Comparison of ENCODE assay signal across 9 cellular contexts in the genomic region with DNA sequence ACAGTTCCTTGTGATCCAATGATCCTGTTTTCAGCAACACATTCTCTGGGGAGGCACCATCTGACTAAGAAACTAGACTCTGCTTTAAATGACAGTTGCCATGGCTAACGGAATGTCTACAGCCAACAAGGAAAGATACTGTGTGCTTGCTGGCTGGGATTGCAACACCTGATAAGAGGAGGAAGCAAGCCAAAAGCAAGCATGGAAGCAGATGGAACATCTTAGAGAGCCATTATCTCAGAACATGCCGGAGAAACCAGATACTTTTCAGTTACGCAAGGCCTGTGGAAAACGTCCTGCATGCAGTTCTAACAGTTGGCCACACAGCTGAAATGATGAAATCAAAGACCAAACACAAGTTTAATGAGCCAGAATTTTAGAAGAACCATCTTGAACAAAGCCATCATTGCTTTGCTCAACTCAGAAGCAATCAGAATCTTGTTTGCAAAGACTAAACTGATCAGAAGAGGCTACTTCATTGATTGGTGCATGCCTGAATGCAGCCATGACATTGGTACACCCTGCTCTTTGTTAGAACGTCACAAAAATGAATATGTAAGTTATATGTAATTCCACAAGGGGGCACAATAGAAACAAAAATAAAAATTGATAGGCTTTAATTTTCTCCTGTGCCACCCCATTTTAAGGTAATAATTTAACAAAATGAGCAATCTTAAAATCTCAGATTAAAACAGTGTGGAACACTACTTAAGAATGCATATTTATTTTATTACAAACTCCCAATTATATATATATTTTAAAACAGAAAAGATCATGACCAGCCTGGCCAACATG. TPM values are rescaled to one million over a fixed set of nuclear protein-coding genes. Genes with fewer than 3 reads are reported as not detected.
DNase-seq lines count a peak whose midpoint lies in the region; ATAC-seq and TF ChIP-seq lines count a peak whose summit lies in the region.
"Had no signal": no experiment of that assay in that cellular context is flagged by ENCODE, and none has a peak within 500 bp of the region (broad histone marks: within the 10 kb centered on the region; RNA-seq: fewer than 3 reads in every experiment).

No MANE protein-coding gene starts in this region.

- intact Hi-C loops in Right ventricle myocardium inferior (cut with DNase I) (loop anchor here (1.0 to 5.0 kb wide), 4 partner anchors 51 to 148 kb away; a partner anchor contains a TSS), cardiac septum (cut with DNase I) (loop anchor here (1.0 to 5.0 kb wide), 3 partner anchors 46 to 148 kb away; no protein-coding TSS in a partner anchor), transverse colon (cut with DNase I; ENCODE audit: low total_unique reads) (loop anchor here (5.0 kb wide), 1 partner anchor 119 kb away; no protein-coding TSS in a partner anchor)

- no peak overlapping the region for H3K4me3 ChIP-seq in transverse colon
- H3K4me3 ChIP-seq: skin epidermis had no signal

- no peak for TF ChIP-seq EP300 in transverse colon (IDR thresholded peaks at IDR 0.05; ENCODE audit: low read depth)

- peaks cover 0 to 32% (median 7%) of the 10 kb centered on the region in 4 donors for H3K4me1 ChIP-seq in transverse colon

- ATAC-seq in Right ventricle myocardium inferior (peak; percentile 95), GM21619 (IDR thresholded peaks at IDR 0.05; ENCODE audit: unreplicated experiment) (peak; percentile 71)

- no peaks in the 10 kb centered on the region for H3K27me3 ChIP-seq in transverse colon

- peak; percentile 49 to 96 (median 65) for TF ChIP-seq CTCF in transverse colon (IDR thresholded peaks at IDR 0.05)

- DNase-seq in Right ventricle myocardium inferior (ENCODE audit: missing footprints) (no peak), cardiac septum (ENCODE audit: low spot score) (no peak), Kasumi-1 (lab: John Stamatoyannopoulos, UW) (peak; percentile 81 to 84), SK-MEL-5 (ENCODE audit: low read depth, low spot score) (peak; percentile 83), lung microvascular endothelial cell (ENCODE audit: low read depth in 2 of 2) (peak; percentile 57 to 66), transverse colon (peak; percentile 28)
- peak; percentile 7 for DNase-seq in effector CD8-positive, alpha-beta T cell (lab: John Stamatoyannopoulos, UW)

- no peaks in the 10 kb centered on the region for H3K36me3 ChIP-seq in transverse colon

- in situ Hi-C loops in SK-MEL-5 (cut with HindIII; ENCODE audit: low pct_unique_long_range_greater_than_20kb, low sequenced_read_pairs): loop anchor here (25.0 kb wide), 1 partner anchor 124 kb away; a partner anchor contains a TSS
- in situ Hi-C loops in transverse colon (cut with MboI; ENCODE audit: low pct_ligation_motif_present in 1 of 4, low pct_unique_long_range_greater_than_20kb in 1 of 4, low sequenced_read_pairs in 3 of 4): loop anchor here in 3 of 4 donors (5.0 to 25.0 kb wide), 4 partner anchors 119 to 146 kb away; a partner anchor contains a TSS

- H3K27ac ChIP-seq in transverse colon: peak overlapping the region; percentile 29 to 62 (median 49)

- WGBS in transverse colon (ENCODE audit: low coverage in 1 of 2), 2 donors: 17 to 30% methylated on average over 4 to 5 of the region's 5 CpGs

- TF ChIP-seq POLR2A in transverse colon (IDR thresholded peaks at IDR 0.05): no peak

- no peaks in the 10 kb centered on the region for H3K9me3 ChIP-seq in transverse colon

RNA-seq across cellular contexts. Expression of a gene that starts 50.8 kb away (rescaled TPM):
- total RNA-seq in Right ventricle myocardium inferior (9.8 TPM), cardiac septum (14.6 TPM), lung microvascular endothelial cell (under 0.01 and 0.22 TPM in 2 replicates), transverse colon (10 to 100 TPM in 2 of 4 donors, 1 to 10 TPM in 2; 1.5 to 12.5 (median 7.5) TPM)
- 18.2 and 27.2 TPM in 2 replicates for total RNA-seq in SK-MEL-5 (2014; rRNA removed; shearing (Covaris generic))
- 20.4 and 25.8 TPM in 2 replicates for polyA plus RNA-seq in SK-MEL-5 (2015; cell fraction: cytosol; rRNA removed)
- 4.8 and 5.5 TPM in 2 replicates for polyA plus RNA-seq in SK-MEL-5 (2015; cell fraction: nucleus; rRNA removed)

RNA-seq across cellular contexts. Expression of a gene that starts 57.9 kb away (rescaled TPM):
- total RNA-seq in Right ventricle myocardium inferior (52.8 TPM), cardiac septum (46.6 TPM), lung microvascular endothelial cell (41.6 and 57.7 TPM in 2 replicates), transverse colon (10 to 100 TPM; 14.5 to 55.6 (median 36.9) TPM)
- total RNA-seq in SK-MEL-5 (2014; rRNA removed; shearing (Covaris generic)): 65.4 and 67.7 TPM in 2 replicates
- polyA plus RNA-seq in SK-MEL-5 (2015; cell fraction: cytosol; rRNA removed): 22.7 and 22.8 TPM in 2 replicates
- polyA plus RNA-seq in SK-MEL-5 (2015; cell fraction: nucleus; rRNA removed): 39.1 and 42.7 TPM in 2 replicates

Comparison
In these comparisons a context has a peak if more than half of its experiments do, and no peak if none do; other contexts are left out.
1. DNase-seq: peak in Kasumi-1 (2 of 2), SK-MEL-5 (single experiment), effector CD8-positive, alpha-beta T cell (single experiment), lung microvascular endothelial cell (2 of 2) and transverse colon (single experiment); none in Right ventricle myocardium inferior (single experiment) and cardiac septum (single experiment).